1 cellular context compared by ENCODE assay signal in the genomic region with DNA sequence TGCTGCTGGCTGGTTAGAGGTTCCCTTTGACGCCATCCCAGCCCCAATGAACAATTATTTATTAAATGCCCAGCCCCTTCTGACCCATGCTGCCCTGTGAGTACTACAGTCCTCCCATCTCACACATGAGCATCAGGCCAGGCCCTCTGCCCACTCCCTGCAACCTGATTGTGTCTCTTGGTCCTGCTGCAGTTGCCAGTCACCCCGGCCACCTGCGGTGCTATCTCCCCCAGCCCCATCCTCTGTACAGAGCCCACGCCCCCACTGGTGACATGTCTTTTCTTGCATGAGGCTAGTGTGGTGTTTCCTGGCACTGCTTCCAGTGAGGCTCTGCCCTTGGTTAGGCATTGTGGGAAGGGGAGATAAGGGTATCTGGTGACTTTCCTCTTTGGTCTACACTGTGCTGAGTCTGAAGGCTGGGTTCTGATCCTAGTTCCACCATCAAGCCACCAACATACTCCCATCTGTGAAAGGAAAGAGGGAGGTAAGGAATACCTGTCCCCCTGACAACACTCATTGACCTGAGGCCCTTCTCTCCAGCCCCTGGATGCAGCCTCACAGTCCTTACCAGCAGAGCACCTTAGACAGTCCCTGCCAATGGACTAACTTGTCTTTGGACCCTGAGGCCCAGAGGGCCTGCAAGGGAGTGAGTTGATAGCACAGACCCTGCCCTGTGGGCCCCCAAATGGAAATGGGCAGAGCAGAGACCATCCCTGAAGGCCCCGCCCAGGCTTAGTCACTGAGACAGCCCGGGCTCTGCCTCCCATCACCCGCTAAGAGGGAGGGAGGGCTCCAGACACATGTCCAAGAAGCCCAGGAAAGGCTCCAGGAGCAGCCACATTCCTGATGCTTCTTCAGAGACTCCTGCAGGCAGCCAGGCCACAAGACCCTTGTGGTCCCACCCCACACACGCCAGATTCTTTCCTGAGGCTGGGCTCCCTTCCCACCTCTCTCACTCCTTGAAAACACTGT.
TF ChIP-seq lines count a peak whose summit lies in the region.

No MANE protein-coding gene starts in this region.

TF ChIP-seq in HepG2, 621 proteins besides CTCF, POLR2A, EP300 and RAD21 (continued from another document and continues in another):
- TF ChIP-seq ZSCAN30 (CRISPR knock-in tag; IDR thresholded peaks at IDR 0.05) (0 out of 2 replicates have a peak, but pooled peaks have one; percentile 70), ZNF101 (CRISPR knock-in tag; IDR thresholded peaks at IDR 0.05; ENCODE audit: borderline replicate concordance, low read depth) (no peak), SSRP1 (CRISPR knock-in tag; IDR thresholded peaks at IDR 0.05) (no peak), MLLT10 (CRISPR knock-in tag; IDR thresholded peaks at IDR 0.05) (no peak), THYN1 (CRISPR knock-in tag; IDR thresholded peaks at IDR 0.05; ENCODE audit: borderline replicate concordance, low read depth) (no peak), AGO2 (optimal IDR thresholded peaks at IDR 0.05; ENCODE audit: low read depth, low read length) (no peak), FOSL2 (CRISPR knock-in tag; IDR thresholded peaks at IDR 0.05) (peak; percentile 61; the same call in 1 of the 2 replicates), ZNF230 (CRISPR knock-in tag; IDR thresholded peaks at IDR 0.05) (no peak), ZNF678 (CRISPR knock-in tag; IDR thresholded peaks at IDR 0.05) (0 out of 2 replicates have a peak, but pooled peaks have one; percentile 23), ZZZ3 (CRISPR knock-in tag; IDR thresholded peaks at IDR 0.05; ENCODE audit: borderline replicate concordance) (no peak), SNRNP70 (IDR thresholded peaks at IDR 0.05; ENCODE audit: low read depth, low read length) (no peak), RFXAP (CRISPR knock-in tag; IDR thresholded peaks at IDR 0.05; ENCODE audit: borderline replicate concordance) (no peak), NCOR1 (IDR thresholded peaks at IDR 0.05; ENCODE audit: borderline replicate concordance, low read length) (no peak), MTA3 (CRISPR knock-in tag; IDR thresholded peaks at IDR 0.05) (no peak), SAFB2 (CRISPR knock-in tag; IDR thresholded peaks at IDR 0.05; ENCODE audit: borderline replicate concordance, low read depth) (no peak), ZNF546 (CRISPR knock-in tag; conservative IDR thresholded peaks at IDR 0.05) (no peak), ZMYM2 (CRISPR knock-in tag; IDR thresholded peaks at IDR 0.05) (peak; percentile 33; the same call in 1 of the 2 replicates), TCF7L2 (IDR thresholded peaks at IDR 0.05; ENCODE audit: low read depth, low read length) (no peak), ZNF343 (CRISPR knock-in tag; IDR thresholded peaks at IDR 0.05) (peak; percentile 63; the same call in 1 of the 2 replicates), ZBTB8A (CRISPR knock-in tag; IDR thresholded peaks at IDR 0.05; ENCODE audit: borderline replicate concordance, low read depth) (0 out of 2 replicates have a peak, but pooled peaks have one; percentile 11), ZNF282 (IDR thresholded peaks at IDR 0.05; ENCODE audit: partially characterized antibody) (no peak), CBX2 (IDR thresholded peaks at IDR 0.05; ENCODE audit: low read depth, low read length) (no peak), CBX2 (CRISPR knock-in tag; IDR thresholded peaks at IDR 0.05; ENCODE audit: low read depth) (no peak), AKAP8 (CRISPR knock-in tag; IDR thresholded peaks at IDR 0.05) (no peak), ZNF674 (CRISPR knock-in tag; IDR thresholded peaks at IDR 0.05; ENCODE audit: low read depth) (no peak), IKZF1 (IDR thresholded peaks at IDR 0.05) (no peak), NFE2L2 (IDR thresholded peaks at IDR 0.05; ENCODE audit: low read length) (no peak), ISL2 (CRISPR knock-in tag; IDR thresholded peaks at IDR 0.05) (no peak), ZBTB7B (CRISPR knock-in tag; IDR thresholded peaks at IDR 0.05) (no peak; the same call in 1 of the 2 replicates), MTA1 (CRISPR knock-in tag; IDR thresholded peaks at IDR 0.05; ENCODE audit: borderline replicate concordance) (peak; percentile 27; the same call in 1 of the 2 replicates), JDP2 (CRISPR knock-in tag; IDR thresholded peaks at IDR 0.05; ENCODE audit: borderline replicate concordance) (peak; percentile 4; the same call in 1 of the 2 replicates), ZNF605 (CRISPR knock-in tag; IDR thresholded peaks at IDR 0.05) (peak; percentile 51; the same call in 1 of the 2 replicates), FOXP1 (IDR thresholded peaks at IDR 0.05) (no peak), FOXP1 (CRISPR knock-in tag; IDR thresholded peaks at IDR 0.05) (no peak), ZNF589 (CRISPR knock-in tag; conservative IDR thresholded peaks at IDR 0.05) (no peak; the same call in 1 of the 2 replicates), ZFP62 (CRISPR knock-in tag; IDR thresholded peaks at IDR 0.05) (no peak), ATM (IDR thresholded peaks at IDR 0.05; ENCODE audit: borderline replicate concordance) (no peak)
- TF ChIP-seq, protein P1, sequence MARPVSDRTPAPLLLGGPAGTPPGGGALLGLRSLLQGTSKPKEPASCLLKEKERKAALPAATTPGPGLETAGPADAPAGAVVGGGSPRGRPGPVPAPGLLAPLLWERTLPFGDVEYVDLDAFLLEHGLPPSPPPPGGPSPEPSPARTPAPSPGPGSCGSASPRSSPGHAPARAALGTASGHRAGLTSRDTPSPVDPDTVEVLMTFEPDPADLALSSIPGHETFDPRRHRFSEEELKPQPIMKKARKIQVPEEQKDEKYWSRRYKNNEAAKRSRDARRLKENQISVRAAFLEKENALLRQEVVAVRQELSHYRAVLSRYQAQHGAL (CRISPR knock-in tag; IDR thresholded peaks at IDR 0.05; ENCODE audit: not compliant biosample characterization) = no peak
- TF ChIP-seq, protein P2, sequence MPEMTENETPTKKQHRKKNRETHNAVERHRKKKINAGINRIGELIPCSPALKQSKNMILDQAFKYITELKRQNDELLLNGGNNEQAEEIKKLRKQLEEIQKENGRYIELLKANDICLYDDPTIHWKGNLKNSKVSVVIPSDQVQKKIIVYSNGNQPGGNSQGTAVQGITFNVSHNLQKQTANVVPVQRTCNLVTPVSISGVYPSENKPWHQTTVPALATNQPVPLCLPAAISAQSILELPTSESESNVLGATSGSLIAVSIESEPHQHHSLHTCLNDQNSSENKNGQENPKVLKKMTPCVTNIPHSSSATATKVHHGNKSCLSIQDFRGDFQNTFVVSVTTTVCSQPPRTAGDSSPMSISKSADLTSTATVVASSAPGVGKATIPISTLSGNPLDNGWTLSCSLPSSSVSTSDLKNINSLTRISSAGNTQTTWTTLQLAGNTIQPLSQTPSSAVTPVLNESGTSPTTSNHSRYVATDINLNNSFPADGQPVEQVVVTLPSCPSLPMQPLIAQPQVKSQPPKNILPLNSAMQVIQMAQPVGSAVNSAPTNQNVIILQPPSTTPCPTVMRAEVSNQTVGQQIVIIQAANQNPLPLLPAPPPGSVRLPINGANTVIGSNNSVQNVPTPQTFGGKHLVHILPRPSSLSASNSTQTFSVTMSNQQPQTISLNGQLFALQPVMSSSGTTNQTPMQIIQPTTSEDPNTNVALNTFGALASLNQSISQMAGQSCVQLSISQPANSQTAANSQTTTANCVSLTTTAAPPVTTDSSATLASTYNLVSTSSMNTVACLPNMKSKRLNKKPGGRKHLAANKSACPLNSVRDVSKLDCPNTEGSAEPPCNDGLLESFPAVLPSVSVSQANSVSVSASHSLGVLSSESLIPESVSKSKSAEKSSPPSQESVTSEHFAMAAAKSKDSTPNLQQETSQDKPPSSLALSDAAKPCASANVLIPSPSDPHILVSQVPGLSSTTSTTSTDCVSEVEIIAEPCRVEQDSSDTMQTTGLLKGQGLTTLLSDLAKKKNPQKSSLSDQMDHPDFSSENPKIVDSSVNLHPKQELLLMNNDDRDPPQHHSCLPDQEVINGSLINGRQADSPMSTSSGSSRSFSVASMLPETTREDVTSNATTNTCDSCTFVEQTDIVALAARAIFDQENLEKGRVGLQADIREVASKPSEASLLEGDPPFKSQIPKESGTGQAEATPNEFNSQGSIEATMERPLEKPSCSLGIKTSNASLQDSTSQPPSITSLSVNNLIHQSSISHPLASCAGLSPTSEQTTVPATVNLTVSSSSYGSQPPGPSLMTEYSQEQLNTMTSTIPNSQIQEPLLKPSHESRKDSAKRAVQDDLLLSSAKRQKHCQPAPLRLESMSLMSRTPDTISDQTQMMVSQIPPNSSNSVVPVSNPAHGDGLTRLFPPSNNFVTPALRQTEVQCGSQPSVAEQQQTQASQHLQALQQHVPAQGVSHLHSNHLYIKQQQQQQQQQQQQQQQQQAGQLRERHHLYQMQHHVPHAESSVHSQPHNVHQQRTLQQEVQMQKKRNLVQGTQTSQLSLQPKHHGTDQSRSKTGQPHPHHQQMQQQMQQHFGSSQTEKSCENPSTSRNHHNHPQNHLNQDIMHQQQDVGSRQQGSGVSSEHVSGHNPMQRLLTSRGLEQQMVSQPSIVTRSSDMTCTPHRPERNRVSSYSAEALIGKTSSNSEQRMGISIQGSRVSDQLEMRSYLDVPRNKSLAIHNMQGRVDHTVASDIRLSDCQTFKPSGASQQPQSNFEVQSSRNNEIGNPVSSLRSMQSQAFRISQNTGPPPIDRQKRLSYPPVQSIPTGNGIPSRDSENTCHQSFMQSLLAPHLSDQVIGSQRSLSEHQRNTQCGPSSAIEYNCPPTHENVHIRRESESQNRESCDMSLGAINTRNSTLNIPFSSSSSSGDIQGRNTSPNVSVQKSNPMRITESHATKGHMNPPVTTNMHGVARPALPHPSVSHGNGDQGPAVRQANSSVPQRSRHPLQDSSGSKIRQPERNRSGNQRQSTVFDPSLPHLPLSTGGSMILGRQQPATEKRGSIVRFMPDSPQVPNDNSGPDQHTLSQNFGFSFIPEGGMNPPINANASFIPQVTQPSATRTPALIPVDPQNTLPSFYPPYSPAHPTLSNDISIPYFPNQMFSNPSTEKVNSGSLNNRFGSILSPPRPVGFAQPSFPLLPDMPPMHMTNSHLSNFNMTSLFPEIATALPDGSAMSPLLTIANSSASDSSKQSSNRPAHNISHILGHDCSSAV (CRISPR knock-in tag; IDR thresholded peaks at IDR 0.05; ENCODE audit: borderline replicate concordance) = 0 out of 2 replicates have a peak, but pooled peaks have one; percentile 3
- TF ChIP-seq, protein P3, sequence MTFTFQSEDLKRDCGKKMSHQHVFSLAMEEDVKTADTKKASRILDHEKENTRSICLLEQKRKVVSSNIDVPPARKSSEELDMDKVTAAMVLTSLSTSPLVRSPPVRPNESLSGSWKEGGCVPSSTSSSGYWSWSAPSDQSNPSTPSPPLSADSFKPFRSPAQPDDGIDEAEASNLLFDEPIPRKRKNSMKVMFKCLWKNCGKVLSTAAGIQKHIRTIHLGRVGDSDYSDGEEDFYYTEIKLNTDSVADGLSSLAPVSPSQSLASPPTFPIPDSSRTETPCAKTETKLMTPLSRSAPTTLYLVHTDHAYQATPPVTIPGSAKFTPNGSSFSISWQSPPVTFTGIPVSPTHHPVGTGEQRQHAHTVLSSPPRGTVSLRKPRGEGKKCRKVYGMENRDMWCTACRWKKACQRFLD (CRISPR knock-in tag; IDR thresholded peaks at IDR 0.05; ENCODE audit: borderline replicate concordance) = no peak; the same call in 1 of the 2 replicates
- TF ChIP-seq, protein P4, sequence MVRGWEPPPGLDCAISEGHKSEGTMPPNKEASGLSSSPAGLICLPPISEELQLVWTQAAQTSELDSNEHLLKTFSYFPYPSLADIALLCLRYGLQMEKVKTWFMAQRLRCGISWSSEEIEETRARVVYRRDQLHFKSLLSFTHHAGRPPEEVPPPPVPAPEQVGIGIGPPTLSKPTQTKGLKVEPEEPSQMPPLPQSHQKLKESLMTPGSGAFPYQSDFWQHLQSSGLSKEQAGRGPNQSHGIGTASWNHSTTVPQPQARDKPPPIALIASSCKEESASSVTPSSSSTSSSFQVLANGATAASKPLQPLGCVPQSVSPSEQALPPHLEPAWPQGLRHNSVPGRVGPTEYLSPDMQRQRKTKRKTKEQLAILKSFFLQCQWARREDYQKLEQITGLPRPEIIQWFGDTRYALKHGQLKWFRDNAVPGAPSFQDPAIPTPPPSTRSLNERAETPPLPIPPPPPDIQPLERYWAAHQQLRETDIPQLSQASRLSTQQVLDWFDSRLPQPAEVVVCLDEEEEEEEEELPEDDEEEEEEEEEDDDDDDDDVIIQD (CRISPR knock-in tag; IDR thresholded peaks at IDR 0.05; ENCODE audit: low read depth) = no peak
- TF ChIP-seq, protein P5, sequence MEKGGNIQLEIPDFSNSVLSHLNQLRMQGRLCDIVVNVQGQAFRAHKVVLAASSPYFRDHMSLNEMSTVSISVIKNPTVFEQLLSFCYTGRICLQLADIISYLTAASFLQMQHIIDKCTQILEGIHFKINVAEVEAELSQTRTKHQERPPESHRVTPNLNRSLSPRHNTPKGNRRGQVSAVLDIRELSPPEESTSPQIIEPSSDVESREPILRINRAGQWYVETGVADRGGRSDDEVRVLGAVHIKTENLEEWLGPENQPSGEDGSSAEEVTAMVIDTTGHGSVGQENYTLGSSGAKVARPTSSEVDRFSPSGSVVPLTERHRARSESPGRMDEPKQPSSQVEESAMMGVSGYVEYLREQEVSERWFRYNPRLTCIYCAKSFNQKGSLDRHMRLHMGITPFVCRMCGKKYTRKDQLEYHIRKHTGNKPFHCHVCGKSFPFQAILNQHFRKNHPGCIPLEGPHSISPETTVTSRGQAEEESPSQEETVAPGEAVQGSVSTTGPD (CRISPR knock-in tag; IDR thresholded peaks at IDR 0.05) = peak; percentile 44; the same call in 1 of the 2 replicates
- TF ChIP-seq, protein P6, sequence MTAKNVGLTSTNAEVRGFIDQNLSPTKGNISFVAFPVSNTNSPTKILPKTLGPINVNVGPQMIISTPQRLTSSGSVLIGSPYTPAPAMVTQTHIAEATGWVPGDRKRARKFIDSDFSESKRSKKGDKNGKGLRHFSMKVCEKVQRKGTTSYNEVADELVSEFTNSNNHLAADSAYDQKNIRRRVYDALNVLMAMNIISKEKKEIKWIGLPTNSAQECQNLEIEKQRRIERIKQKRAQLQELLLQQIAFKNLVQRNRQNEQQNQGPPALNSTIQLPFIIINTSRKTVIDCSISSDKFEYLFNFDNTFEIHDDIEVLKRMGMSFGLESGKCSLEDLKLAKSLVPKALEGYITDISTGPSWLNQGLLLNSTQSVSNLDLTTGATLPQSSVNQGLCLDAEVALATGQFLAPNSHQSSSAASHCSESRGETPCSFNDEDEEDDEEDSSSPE (CRISPR knock-in tag; IDR thresholded peaks at IDR 0.05) = no peak
- TF ChIP-seq, protein P7, sequence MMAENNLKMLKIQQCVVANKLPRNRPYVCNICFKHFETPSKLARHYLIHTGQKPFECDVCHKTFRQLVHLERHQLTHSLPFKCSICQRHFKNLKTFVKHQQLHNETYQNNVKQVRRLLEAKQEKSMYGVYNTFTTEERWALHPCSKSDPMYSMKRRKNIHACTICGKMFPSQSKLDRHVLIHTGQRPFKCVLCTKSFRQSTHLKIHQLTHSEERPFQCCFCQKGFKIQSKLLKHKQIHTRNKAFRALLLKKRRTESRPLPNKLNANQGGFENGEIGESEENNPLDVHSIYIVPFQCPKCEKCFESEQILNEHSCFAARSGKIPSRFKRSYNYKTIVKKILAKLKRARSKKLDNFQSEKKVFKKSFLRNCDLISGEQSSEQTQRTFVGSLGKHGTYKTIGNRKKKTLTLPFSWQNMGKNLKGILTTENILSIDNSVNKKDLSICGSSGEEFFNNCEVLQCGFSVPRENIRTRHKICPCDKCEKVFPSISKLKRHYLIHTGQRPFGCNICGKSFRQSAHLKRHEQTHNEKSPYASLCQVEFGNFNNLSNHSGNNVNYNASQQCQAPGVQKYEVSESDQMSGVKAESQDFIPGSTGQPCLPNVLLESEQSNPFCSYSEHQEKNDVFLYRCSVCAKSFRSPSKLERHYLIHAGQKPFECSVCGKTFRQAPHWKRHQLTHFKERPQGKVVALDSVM (CRISPR knock-in tag; IDR thresholded peaks at IDR 0.05) = peak; percentile 38; the same call in 1 of the 2 replicates
